Comparison of ENCODE assay signal across 28 cellular contexts in the genomic region with DNA sequence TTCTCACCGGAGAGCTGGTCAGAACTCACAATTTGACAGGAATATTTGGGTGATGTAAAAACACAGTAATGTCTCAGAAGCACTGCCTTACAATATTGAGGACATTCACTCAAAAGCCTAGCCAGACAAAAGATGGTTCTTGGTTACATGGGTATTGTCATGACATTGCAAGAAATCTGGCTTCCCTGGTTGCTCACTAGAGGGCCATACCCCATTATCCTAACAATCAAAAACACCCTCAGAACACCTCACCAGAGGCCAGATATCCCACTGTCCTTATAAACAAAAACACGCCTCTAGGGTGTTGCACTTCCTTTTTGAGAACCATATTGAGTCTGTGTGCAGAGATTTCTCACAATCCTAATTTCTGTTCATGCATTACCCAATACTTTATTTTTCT.
"Had no signal": no experiment of that assay in that cellular context is flagged by ENCODE, and none has a peak within 500 bp of the region (broad histone marks: within the 10 kb centered on the region; RNA-seq: fewer than 3 reads in every experiment).

No MANE protein-coding gene starts in this region.

- H3K36me3 Mint-ChIP-seq: naive B cell; stimulated activated naive B cell treated with anti-CD40 and anti-IgM and Interleukin-4, amounts not matched to agents 10 μg/mL and 1 μg/mL and 100 μg/mL, for 72 hours had no signal

- H3K4me3 Mint-ChIP-seq: naive B cell; natural killer cell treated with Interleukin-12 subunit alpha and Interleukin-12 subunit beta and Interleukin-15 and Interleukin-18, amount 100 ng/mL, for 72 hours; neural crest cell; stimulated activated naive B cell treated with anti-CD40 and anti-IgM and Interleukin-4, amounts not matched to agents 10 μg/mL and 1 μg/mL and 100 μg/mL, for 72 hours; stimulated activated naive CD8-positive, alpha-beta T cell treated with anti-CD3 and anti-CD28 coated beads, Interleukin-15, Interleukin-2, amounts not matched to agents 100 ng/mL and 50 ng/mL, for 24 hours had no signal

- H3K9ac ChIP-seq: parathyroid adenoma had no signal

- H3K4me3 ChIP-seq: dorsolateral prefrontal cortex, gastroesophageal sphincter, heart left ventricle, hepatocyte, lower lobe of right lung, mucosa of descending colon, right lobe of liver, thoracic aorta, transverse colon, upper lobe of right lung, uterus had no signal

- H3K4me1 Mint-ChIP-seq: naive B cell; neural crest cell; stimulated activated naive B cell treated with anti-CD40 and anti-IgM and Interleukin-4, amounts not matched to agents 10 μg/mL and 1 μg/mL and 100 μg/mL, for 72 hours had no signal

- H3K4me1 ChIP-seq: gastroesophageal sphincter, heart left ventricle, lower lobe of right lung, parathyroid adenoma, right lobe of liver, transverse colon, upper lobe of right lung, uterus had no signal

- H3K79me2 ChIP-seq: hepatocyte, parathyroid adenoma had no signal

- H3K27ac Mint-ChIP-seq: naive B cell; natural killer cell treated with Interleukin-12 subunit alpha and Interleukin-12 subunit beta and Interleukin-15 and Interleukin-18, amount 100 ng/mL, for 72 hours; progenitor cell of endocrine pancreas; stimulated activated naive B cell treated with anti-CD40 and anti-IgM and Interleukin-4, amounts not matched to agents 10 μg/mL and 1 μg/mL and 100 μg/mL, for 72 hours; stimulated activated naive CD8-positive, alpha-beta T cell treated with anti-CD3 and anti-CD28 coated beads, Interleukin-15, Interleukin-2, amounts not matched to agents 100 ng/mL and 50 ng/mL, for 24 hours had no signal

- H3K27me3 Mint-ChIP-seq: naive B cell; natural killer cell treated with Interleukin-12 subunit alpha and Interleukin-12 subunit beta and Interleukin-15 and Interleukin-18, amount 100 ng/mL, for 72 hours; progenitor cell of endocrine pancreas; stimulated activated naive B cell treated with anti-CD40 and anti-IgM and Interleukin-4, amounts not matched to agents 10 μg/mL and 1 μg/mL and 100 μg/mL, for 72 hours; stimulated activated naive CD8-positive, alpha-beta T cell treated with anti-CD3 and anti-CD28 coated beads, Interleukin-15, Interleukin-2, amounts not matched to agents 100 ng/mL and 50 ng/mL, for 24 hours had no signal

- H3K9me3 ChIP-seq: gastroesophageal sphincter, heart left ventricle, lower lobe of right lung, mucosa of descending colon, neutrophil, right lobe of liver, thoracic aorta, transverse colon, upper lobe of right lung, uterus had no signal

- H3K9me3 Mint-ChIP-seq: neural crest cell had no signal

- H3K4me2 ChIP-seq: hepatocyte had no signal

- H3K27ac ChIP-seq: dorsolateral prefrontal cortex, epithelial cell of prostate, gastroesophageal sphincter, heart left ventricle, hepatocyte, lower lobe of right lung, neutrophil, parathyroid adenoma, right lobe of liver, thoracic aorta, transverse colon, upper lobe of right lung, uterus had no signal

- H2AFZ ChIP-seq: hepatocyte, parathyroid adenoma had no signal

- H3K27me3 ChIP-seq: dorsolateral prefrontal cortex, gastroesophageal sphincter, heart left ventricle, hepatocyte, neutrophil, right lobe of liver, transverse colon, upper lobe of right lung, uterus had no signal

- DNase-seq: cerebellar nuclear complex; dorsolateral prefrontal cortex; effector CD4-positive, alpha-beta T cell; foreskin fibroblast; heart left ventricle; left ventricle myocardium superior; lower lobe of right lung; mucosa of descending colon; naive B cell; right lobe of liver; small intestine; stimulated activated CD4-positive, alpha-beta T cell treated with anti-CD3 and anti-CD28 coated beads, Interleukin-15, amount 100 ng/mL, for 24 hours; stimulated activated CD4-positive, alpha-beta T cell treated with anti-CD3 and anti-CD28 coated beads, Interleukin-2, amount 100 ng/mL, for 48 hours; stimulated activated naive B cell treated with anti-CD40 and anti-IgM and Interleukin-4, amounts not matched to agents 10 μg/mL and 1 μg/mL and 100 μg/mL, for 72 hours; transverse colon; upper lobe of right lung; uterus had no signal

- ATAC-seq: esophagus mucosa; gastroesophageal sphincter; heart left ventricle; left ventricle myocardium superior; lower lobe of right lung; mucosa of descending colon; natural killer cell treated with Interleukin-12 subunit alpha and Interleukin-12 subunit beta and Interleukin-15 and Interleukin-18, amount 100 ng/mL, for 72 hours; right lobe of liver; stimulated activated naive B cell treated with anti-CD40 and anti-IgM and Interleukin-4, amounts not matched to agents 10 μg/mL and 1 μg/mL and 100 μg/mL, for 72 hours; upper lobe of right lung had no signal

- H3K36me3 ChIP-seq: gastroesophageal sphincter, heart left ventricle, lower lobe of right lung, neutrophil, right lobe of liver, thoracic aorta, transverse colon, upper lobe of right lung, uterus had no signal
